ENCODE assay signal across 11 cellular contexts in the genomic region with DNA sequence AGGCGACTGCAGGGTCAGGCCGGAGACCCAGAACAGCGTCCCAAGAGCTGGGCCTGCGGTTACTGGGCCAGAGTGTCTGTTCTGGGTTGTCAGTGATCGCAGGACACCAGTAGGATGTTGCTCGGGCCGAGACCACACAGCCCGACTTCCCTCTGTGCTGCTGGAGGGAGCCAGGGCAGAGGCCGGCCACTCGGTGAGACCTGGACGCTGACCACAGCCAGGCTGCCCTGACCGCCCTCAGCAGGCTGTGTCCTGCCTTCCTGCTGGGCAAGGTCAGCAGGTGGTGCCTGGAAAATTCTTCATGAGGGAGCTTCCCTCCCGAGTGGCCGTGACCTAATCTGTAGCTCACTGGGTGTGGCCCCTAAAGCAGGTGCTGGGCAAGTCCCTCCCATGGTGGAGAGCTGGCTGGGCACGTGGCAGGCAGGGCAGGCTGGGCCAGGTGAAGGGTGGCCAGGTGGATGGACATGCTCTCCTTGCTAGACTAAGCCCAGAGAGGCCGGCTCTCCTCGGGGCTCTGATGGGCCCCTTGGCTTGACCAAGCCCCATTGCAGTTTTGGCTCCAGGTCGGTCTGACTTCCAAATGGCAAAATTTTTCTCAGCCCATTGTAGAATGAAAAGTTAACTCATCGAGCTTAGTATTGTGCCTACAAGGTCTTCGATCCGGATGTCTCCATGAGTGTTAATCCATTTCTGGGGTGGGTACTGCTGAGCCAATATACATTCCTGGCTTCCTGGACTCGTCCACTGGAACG. TPM values are rescaled to one million over a fixed set of nuclear protein-coding genes. Genes with fewer than 3 reads are reported as not detected.
A peak's percentile ranks its signal among the peaks of the same experiment; 100 is the strongest.
DNase-seq lines count a peak whose midpoint lies in the region; FAIRE-seq and TF ChIP-seq lines count a peak whose summit lies in the region.
"Had no signal": no experiment of that assay in that cellular context is flagged by ENCODE, and none has a peak within 500 bp of the region (broad histone marks: within the 10 kb centered on the region; RNA-seq: fewer than 3 reads in every experiment).

No MANE protein-coding gene starts in this region.

- FAIRE-seq in GM12892 (lab: Jason Lieb, UNC), result no peak

- in situ Hi-C loops in HAP-1 (cut with MboI; ENCODE audit: low sequenced_read_pairs), result no loop called here

- H3K4me3 Mint-ChIP-seq in activated naive CD8-positive, alpha-beta T cell, result peak overlapping the region; percentile 76

- DNase-seq in HAP-1 (ENCODE audit: low spot score in 2 of 2) (no peak), Kasumi-1 (lab: John Stamatoyannopoulos, UW) (no peak), AG20443 (ENCODE audit: low spot score) (no peak), GM12892 (ENCODE audit: insufficient read length) (no peak), NCI-H1105 (lab: John Stamatoyannopoulos, UW) (no peak)
- DNase-seq: activated CD8-positive, alpha-beta memory T cell treated with anti-CD3 and anti-CD28 coated beads, Interleukin-2, amount 50 U/mL, for 48 hours; NCI-H1092 treated with DMSO at 0.1 percent for 48 hours; SHP77 treated with DMSO at 0.1 percent for 48 hours had no signal

- H3K36me3 ChIP-seq in BLaER1 treated with 17β-estradiol and CSF1 and Interleukin-3, amounts not matched to agents 10 nM and 100 nM, result peaks cover 1 to 41% (median 18%) of the 10 kb centered on the region in 11 experiments; a peak in 15 of 22 replicates
- H3K36me3 ChIP-seq in HAP-1 (replicated peaks) (peaks cover 6% of the 10 kb centered on the region; the same call in 1 of the 2 replicates), mucosa of rectum (ENCODE audit: control insufficient read depth in 2 of 2, insufficient read depth in 2 of 2, low read length in 2 of 2) (no peaks in the 10 kb centered on the region)

- H4K20me1 ChIP-seq in BLaER1 treated with 17β-estradiol and CSF1 and Interleukin-3, amounts not matched to agents 10 nM and 100 nM, result peaks cover 35 to 68% (median 67%) of the 10 kb centered on the region in 11 experiments

- H3K27ac Mint-ChIP-seq in activated naive CD8-positive, alpha-beta T cell, result no peak overlapping the region

- no peak overlapping the region; a peak in 2 of 22 replicates for H3K27ac ChIP-seq in BLaER1 treated with 17β-estradiol and CSF1 and Interleukin-3, amounts not matched to agents 10 nM and 100 nM
- H3K27ac ChIP-seq in mucosa of rectum (ENCODE audit: low read depth in 2 of 2, low read length in 2 of 2), result peak overlapping the region; percentile 80 to 85

- peaks cover 23 to 30% (median 27%) of the 10 kb centered on the region in 11 experiments for H3K27me3 ChIP-seq in BLaER1 treated with 17β-estradiol and CSF1 and Interleukin-3, amounts not matched to agents 10 nM and 100 nM
- H3K27me3 ChIP-seq in HAP-1 (ENCODE audit: low read depth), result no peaks in the 10 kb centered on the region
- peaks cover 2 to 3% of the 10 kb centered on the region in 2 donors for H3K27me3 ChIP-seq in mucosa of rectum (ENCODE audit: control insufficient read depth in 2 of 2, insufficient read depth in 2 of 2, low read length in 2 of 2)

- no peak for TF ChIP-seq POLR2A in GM12892 (IDR thresholded peaks at IDR 0.05; ENCODE audit: low read depth, low read length)

- H3K9me3 Mint-ChIP-seq in activated naive CD8-positive, alpha-beta T cell (ENCODE audit: low read depth), result no peaks in the 10 kb centered on the region

- peaks cover 65 to 77% (median 72%) of the 10 kb centered on the region in 10 experiments for H3K4me1 ChIP-seq in BLaER1 treated with 17β-estradiol and CSF1 and Interleukin-3, amounts not matched to agents 10 nM and 100 nM
- H3K4me1 ChIP-seq in HAP-1, result peaks cover 13% of the 10 kb centered on the region
- H3K4me1 ChIP-seq in mucosa of rectum (ENCODE audit: control insufficient read depth in 2 of 2, insufficient read depth in 2 of 2, low read length in 2 of 2), result peaks cover 63 to 65% of the 10 kb centered on the region in 2 donors

- H3K4me3 ChIP-seq in BLaER1 treated with 17β-estradiol and CSF1 and Interleukin-3, amounts not matched to agents 10 nM and 100 nM, result peak overlapping the region; percentile 86 to 98 (median 93); a peak in 15 of 20 replicates
- peak overlapping the region; percentile 66 for H3K4me3 ChIP-seq in HAP-1
- H3K4me3 ChIP-seq in mucosa of rectum (ENCODE audit: low read length in 2 of 2), result peak overlapping the region; percentile 2 to 31

- H3K4me2 ChIP-seq in BLaER1 treated with 17β-estradiol and CSF1 and Interleukin-3, amounts not matched to agents 10 nM and 100 nM, result peak overlapping the region; percentile 93 to 100 (median 99)

- peaks cover 16% of the 10 kb centered on the region for H3K4me1 Mint-ChIP-seq in activated naive CD8-positive, alpha-beta T cell (ENCODE audit: low read depth)

- no peaks in the 10 kb centered on the region for H3K9me3 ChIP-seq in BLaER1 treated with 17β-estradiol and CSF1 and Interleukin-3, amounts not matched to agents 10 nM and 100 nM (replicated peaks in 1 of 11)
- no peaks in the 10 kb centered on the region for H3K9me3 ChIP-seq in HAP-1
- no peaks in the 10 kb centered on the region for H3K9me3 ChIP-seq in mucosa of rectum (ENCODE audit: control insufficient read depth in 2 of 2, low read length in 2 of 2)

- no peaks in the 10 kb centered on the region for H3K36me3 Mint-ChIP-seq in activated naive CD8-positive, alpha-beta T cell

- peak overlapping the region in 7 of 11 experiments; percentile 11 to 90 (median 80); a peak in 11 of 22 replicates for H3K9ac ChIP-seq in BLaER1 treated with 17β-estradiol and CSF1 and Interleukin-3, amounts not matched to agents 10 nM and 100 nM
- peak overlapping the region; percentile 34 to 82 for H3K9ac ChIP-seq in mucosa of rectum (ENCODE audit: low read depth in 1 of 2, low read length in 2 of 2)

- no peaks in the 10 kb centered on the region for H3K27me3 Mint-ChIP-seq in activated naive CD8-positive, alpha-beta T cell

RNA-seq across cellular contexts. Expression of a gene that starts 1.9 kb away (rescaled TPM):
- polyA plus RNA-seq in GM12892 (2012; ENCODE audit: missing spikeins), result 8.7 TPM

Comparison
In these comparisons a context has a peak if more than half of its experiments do, and no peak if none do; other contexts are left out.
1. H3K27ac ChIP-seq: peak in mucosa of rectum (2 of 2); none in BLaER1 treated with 17β-estradiol and CSF1 and Interleukin-3, amounts not matched to agents 10 nM and 100 nM (0 of 11).
2. H3K4me3 ChIP-seq: peak in every context shown above with its lines; median percentile 93 in BLaER1 treated with 17β-estradiol and CSF1 and Interleukin-3, amounts not matched to agents 10 nM and 100 nM; 66 in HAP-1; 16 in mucosa of rectum.